9 cellular contexts compared by ENCODE assay signal in genomic region chr1:89126602-89127001, GRCh38. TPM values are rescaled to one million over a fixed set of nuclear protein-coding genes. Genes with fewer than 3 reads are reported as not detected.
DNase-seq lines count a peak whose midpoint lies in the region; TF ChIP-seq lines count a peak whose summit lies in the region.
"Had no signal": no experiment of that assay in that cellular context is flagged by ENCODE, and none has a peak within 500 bp of the region (broad histone marks: within the 10 kb centered on the region; RNA-seq: fewer than 3 reads in every experiment).

No MANE protein-coding gene starts in this region.

- peak overlapping the region; percentile 39 for H3K4me2 ChIP-seq in hepatocyte

- H2AFZ ChIP-seq in hepatocyte: no peak overlapping the region

- no peak for DNase-seq in activated T-helper 1 cell treated with anti-CD3 and anti-CD28 coated beads, Interleukin-12 subunit alpha, Interleukin-12 subunit beta, Interleukin-2, Interleukin-4 antibody, amounts not matched to agents 30 ng/mL and 10 ng/mL and 1 ng/mL, durations not matched to agents 14 hours and 24 hours and 36 hours (ENCODE audit: low spot score)
- DNase-seq in hepatocyte (ENCODE audit: low spot score): no peak
- no peak for DNase-seq in NCI-H2171 treated with DMSO at 0.1 percent for 48 hours (lab: John Stamatoyannopoulos, UW)
- DNase-seq in NCI-H82 (lab: John Stamatoyannopoulos, UW): no peak
- no peak for DNase-seq in NCI-H2029 treated with DMSO at 0.1 percent for 48 hours (lab: John Stamatoyannopoulos, UW)
- DNase-seq: GOT3 had no signal

- no peaks in the 10 kb centered on the region for H3K27me3 Mint-ChIP-seq in IgD-negative memory B cell
- H3K27me3 Mint-ChIP-seq in activated T-helper 1 cell treated with anti-CD3 and anti-CD28 coated beads, Interleukin-12 subunit alpha, Interleukin-12 subunit beta, Interleukin-2, Interleukin-4 antibody, amounts not matched to agents 30 ng/mL and 10 ng/mL and 1 ng/mL, durations not matched to agents 14 hours and 24 hours and 36 hours (ENCODE audit: insufficient read depth): no peaks in the 10 kb centered on the region
- H3K27me3 Mint-ChIP-seq in stimulated activated naive CD8-positive, alpha-beta T cell treated with anti-CD3 and anti-CD28 coated beads, Interleukin-15, Interleukin-2, amounts not matched to agents 100 ng/mL and 50 ng/mL, for 24 hours: no peaks in the 10 kb centered on the region

- H3K27me3 ChIP-seq in hepatocyte: no peaks in the 10 kb centered on the region

- H3K9me2 ChIP-seq in hepatocyte (replicated peaks; ENCODE audit: insufficient read depth): no peaks in the 10 kb centered on the region

- H3K36me3 ChIP-seq in hepatocyte (replicated peaks; ENCODE audit: insufficient read depth, low read depth): no peaks in the 10 kb centered on the region

- intact Hi-C loops in activated T-helper 1 cell treated with anti-CD3 and anti-CD28 coated beads, Interleukin-12 subunit alpha, Interleukin-12 subunit beta, Interleukin-2, Interleukin-4 antibody, amounts not matched to agents 30 ng/mL and 10 ng/mL and 1 ng/mL, durations not matched to agents 14 hours and 24 hours and 36 hours (cut with micrococcal nuclease): loop anchor here (1.0 to 2.0 kb wide), 15 partner anchors 62 to 442 kb away; partner anchors contain the start of genes GBP1 and PKN2

- peaks cover 3% of the 10 kb centered on the region for H3K36me3 Mint-ChIP-seq in IgD-negative memory B cell
- H3K36me3 Mint-ChIP-seq in activated T-helper 1 cell treated with anti-CD3 and anti-CD28 coated beads, Interleukin-12 subunit alpha, Interleukin-12 subunit beta, Interleukin-2, Interleukin-4 antibody, amounts not matched to agents 30 ng/mL and 10 ng/mL and 1 ng/mL, durations not matched to agents 14 hours and 24 hours and 36 hours (ENCODE audit: low read depth): peaks cover 28% of the 10 kb centered on the region
- peaks cover 31% of the 10 kb centered on the region for H3K36me3 Mint-ChIP-seq in stimulated activated naive CD8-positive, alpha-beta T cell treated with anti-CD3 and anti-CD28 coated beads, Interleukin-15, Interleukin-2, amounts not matched to agents 100 ng/mL and 50 ng/mL, for 24 hours (ENCODE audit: low read depth)

- H3K27ac Mint-ChIP-seq in IgD-negative memory B cell: peak overlapping the region in 2 of 3 donors; percentile 73 to 90
- H3K27ac Mint-ChIP-seq in activated T-helper 1 cell treated with anti-CD3 and anti-CD28 coated beads, Interleukin-12 subunit alpha, Interleukin-12 subunit beta, Interleukin-2, Interleukin-4 antibody, amounts not matched to agents 30 ng/mL and 10 ng/mL and 1 ng/mL, durations not matched to agents 14 hours and 24 hours and 36 hours: peak overlapping the region; percentile 97
- peak overlapping the region; percentile 98 for H3K27ac Mint-ChIP-seq in stimulated activated naive CD8-positive, alpha-beta T cell treated with anti-CD3 and anti-CD28 coated beads, Interleukin-15, Interleukin-2, amounts not matched to agents 100 ng/mL and 50 ng/mL, for 24 hours

- H3K4me1 Mint-ChIP-seq in IgD-negative memory B cell: peaks cover 33 to 49% (median 44%) of the 10 kb centered on the region in 3 donors
- H3K4me1 Mint-ChIP-seq in activated T-helper 1 cell treated with anti-CD3 and anti-CD28 coated beads, Interleukin-12 subunit alpha, Interleukin-12 subunit beta, Interleukin-2, Interleukin-4 antibody, amounts not matched to agents 30 ng/mL and 10 ng/mL and 1 ng/mL, durations not matched to agents 14 hours and 24 hours and 36 hours (ENCODE audit: low read depth): peaks cover 63% of the 10 kb centered on the region
- H3K4me1 Mint-ChIP-seq in stimulated activated naive CD8-positive, alpha-beta T cell treated with anti-CD3 and anti-CD28 coated beads, Interleukin-15, Interleukin-2, amounts not matched to agents 100 ng/mL and 50 ng/mL, for 24 hours (ENCODE audit: low read depth): peaks cover 71% of the 10 kb centered on the region

- H3K4me3 ChIP-seq in hepatocyte: no peak overlapping the region

- H3K79me2 ChIP-seq in hepatocyte: peaks cover 9% of the 10 kb centered on the region

- H4K20me1 ChIP-seq in hepatocyte (ENCODE audit: insufficient read depth, poor library complexity, severe bottlenecking): no peaks in the 10 kb centered on the region

- H3K9me3 ChIP-seq in hepatocyte (ENCODE audit: low read depth): no peaks in the 10 kb centered on the region

- H3K9me3 Mint-ChIP-seq in IgD-negative memory B cell: no peaks in the 10 kb centered on the region
- peaks cover 4% of the 10 kb centered on the region for H3K9me3 Mint-ChIP-seq in activated T-helper 1 cell treated with anti-CD3 and anti-CD28 coated beads, Interleukin-12 subunit alpha, Interleukin-12 subunit beta, Interleukin-2, Interleukin-4 antibody, amounts not matched to agents 30 ng/mL and 10 ng/mL and 1 ng/mL, durations not matched to agents 14 hours and 24 hours and 36 hours
- no peaks in the 10 kb centered on the region for H3K9me3 Mint-ChIP-seq in stimulated activated naive CD8-positive, alpha-beta T cell treated with anti-CD3 and anti-CD28 coated beads, Interleukin-15, Interleukin-2, amounts not matched to agents 100 ng/mL and 50 ng/mL, for 24 hours

- peak overlapping the region; percentile 78 for H3K27ac ChIP-seq in hepatocyte

- H3K4me3 Mint-ChIP-seq in IgD-negative memory B cell: peak overlapping the region; percentile 77 to 94 (median 86)
- H3K4me3 Mint-ChIP-seq in activated T-helper 1 cell treated with anti-CD3 and anti-CD28 coated beads, Interleukin-12 subunit alpha, Interleukin-12 subunit beta, Interleukin-2, Interleukin-4 antibody, amounts not matched to agents 30 ng/mL and 10 ng/mL and 1 ng/mL, durations not matched to agents 14 hours and 24 hours and 36 hours: peak overlapping the region; percentile 87
- H3K4me3 Mint-ChIP-seq in stimulated activated naive CD8-positive, alpha-beta T cell treated with anti-CD3 and anti-CD28 coated beads, Interleukin-15, Interleukin-2, amounts not matched to agents 100 ng/mL and 50 ng/mL, for 24 hours: peak overlapping the region; percentile 87

- TF ChIP-seq CTCF in hepatocyte (IDR thresholded peaks at IDR 0.05; ENCODE audit: poor library complexity): no peak

- peaks cover 25% of the 10 kb centered on the region for H3K4me1 ChIP-seq in hepatocyte (ENCODE audit: insufficient read depth)

- 57% methylated on average over 5 of the region's 5 CpGs for WGBS in hepatocyte (ENCODE audit: low lambda C conversion rate, missing lambda C conversion rate)

RNA-seq across cellular contexts. Expression of gene GBP2, which starts 0.7 kb away (rescaled TPM):
- 9.4 TPM for polyA plus RNA-seq in IgD-negative memory B cell
- total RNA-seq in activated T-helper 1 cell treated with anti-CD3 and anti-CD28 coated beads, Interleukin-12 subunit alpha, Interleukin-12 subunit beta, Interleukin-2, Interleukin-4 antibody, amounts not matched to agents 30 ng/mL and 10 ng/mL and 1 ng/mL, durations not matched to agents 14 hours and 24 hours and 36 hours: 225 and 229 TPM in 2 replicates
- total RNA-seq in hepatocyte: 31.7 and 32.9 TPM in 2 replicates
- 11.0 and 13.9 TPM in 2 replicates for polyA plus RNA-seq in hepatocyte

RNA-seq across cellular contexts. Expression of gene GBP7, which starts 49.2 kb away (rescaled TPM):
- not detected for polyA plus RNA-seq in IgD-negative memory B cell
- not detected in 2 replicates for total RNA-seq in activated T-helper 1 cell treated with anti-CD3 and anti-CD28 coated beads, Interleukin-12 subunit alpha, Interleukin-12 subunit beta, Interleukin-2, Interleukin-4 antibody, amounts not matched to agents 30 ng/mL and 10 ng/mL and 1 ng/mL, durations not matched to agents 14 hours and 24 hours and 36 hours
- total RNA-seq in hepatocyte: 0.63 and 1.0 TPM in 2 replicates
- 0.06 and 0.27 TPM in 2 replicates for polyA plus RNA-seq in hepatocyte
- total RNA-seq: HT-29 had no signal
